ENCODE assay signal across 8 cellular contexts in genomic region chr3:142929109-142929508, GRCh38. TPM values are rescaled to one million over a fixed set of nuclear protein-coding genes. Genes with fewer than 3 reads are reported as not detected.
DNase-seq lines count a peak whose midpoint lies in the region; ATAC-seq lines count a peak whose summit lies in the region.

No MANE protein-coding gene starts in this region.

- H3K27ac Mint-ChIP-seq in activated naive CD8-positive, alpha-beta T cell treated with anti-CD3 and anti-CD28 coated beads for 36 hours: no peak overlapping the region

- DNase-seq in GM03348 (ENCODE audit: low spot score) (peak; percentile 38), NOMO-1 treated with dmso at 0.1 percent for 144 hours (lab: John Stamatoyannopoulos, UW; ENCODE audit: unreplicated experiment) (peak; percentile 75), kidney glomerular epithelial cell (lab: John Stamatoyannopoulos, UW) (peak; percentile 31), NCI-H187 (lab: John Stamatoyannopoulos, UW) (no peak), ecto neural progenitor cell (ENCODE audit: low spot score) (no peak)
- DNase-seq in activated naive CD8-positive, alpha-beta T cell treated with anti-CD3 and anti-CD28 coated beads for 36 hours: peak; percentile 33

- peaks cover 4% of the 10 kb centered on the region for H3K9me3 Mint-ChIP-seq in activated naive CD8-positive, alpha-beta T cell treated with anti-CD3 and anti-CD28 coated beads for 36 hours

- ATAC-seq in HG02798 (IDR thresholded peaks at IDR 0.05; ENCODE audit: poor library complexity, unreplicated experiment): peak; percentile 60
- no peak for ATAC-seq in HG02642 (IDR thresholded peaks at IDR 0.05; ENCODE audit: poor library complexity, unreplicated experiment)

- H3K4me3 Mint-ChIP-seq in activated naive CD8-positive, alpha-beta T cell treated with anti-CD3 and anti-CD28 coated beads for 36 hours: no peak overlapping the region

- peaks cover 25% of the 10 kb centered on the region for H3K27me3 Mint-ChIP-seq in activated naive CD8-positive, alpha-beta T cell treated with anti-CD3 and anti-CD28 coated beads for 36 hours

- H3K4me1 Mint-ChIP-seq in activated naive CD8-positive, alpha-beta T cell treated with anti-CD3 and anti-CD28 coated beads for 36 hours: no peaks in the 10 kb centered on the region

- peaks cover 4% of the 10 kb centered on the region for H3K36me3 Mint-ChIP-seq in activated naive CD8-positive, alpha-beta T cell treated with anti-CD3 and anti-CD28 coated beads for 36 hours

RNA-seq across cellular contexts. Expression of gene PAQR9, which starts 34.4 kb away (rescaled TPM):
- total RNA-seq in activated naive CD8-positive, alpha-beta T cell treated with anti-CD3 and anti-CD28 coated beads for 36 hours: not detected

RNA-seq across cellular contexts. Expression of gene PCOLCE2, which starts 40.2 kb away (rescaled TPM):
- 1 to 10 TPM; 1.3 to 2.0 TPM for total RNA-seq in activated naive CD8-positive, alpha-beta T cell treated with anti-CD3 and anti-CD28 coated beads for 36 hours

Comparison
In these comparisons a context has a peak if more than half of its experiments do, and no peak if none do; other contexts are left out.
1. DNase-seq: peak in GM03348 (single experiment), NOMO-1 treated with dmso at 0.1 percent for 144 hours (single experiment), activated naive CD8-positive, alpha-beta T cell treated with anti-CD3 and anti-CD28 coated beads for 36 hours (single experiment) and kidney glomerular epithelial cell (single experiment); none in NCI-H187 (0 of 2) and ecto neural progenitor cell (single experiment).